ENCODE assay signal across 29 cellular contexts in the genomic region with DNA sequence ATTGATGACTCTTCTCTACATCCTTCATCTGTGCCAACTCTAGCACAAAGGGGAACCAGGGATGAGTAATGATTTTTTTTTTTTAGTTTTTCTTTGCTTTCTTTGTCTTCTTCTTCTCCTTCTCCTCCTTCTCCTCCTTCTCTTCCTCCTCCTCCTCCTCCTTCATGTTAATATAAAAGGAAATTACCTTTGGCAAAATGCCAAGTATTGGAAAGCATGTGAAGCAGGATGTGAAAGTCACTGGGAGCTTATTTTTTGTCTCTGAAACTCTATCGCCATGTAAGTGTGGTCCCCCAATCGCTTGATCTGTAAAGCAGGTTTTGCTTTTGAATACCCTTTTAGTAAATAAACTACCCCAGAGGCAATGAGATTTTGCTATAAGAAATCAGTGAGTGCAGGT.
DNase-seq lines count a peak whose midpoint lies in the region; ATAC-seq, FAIRE-seq and TF ChIP-seq lines count a peak whose summit lies in the region.
"Had no signal": no experiment of that assay in that cellular context is flagged by ENCODE, and none has a peak within 500 bp of the region (broad histone marks: within the 10 kb centered on the region; RNA-seq: fewer than 3 reads in every experiment).

No MANE protein-coding gene starts in this region.

- SMC1A ChIA-PET in GM12878 (lab: Charles Lee; ENCODE audit: uncharacterized antibody, unreplicated experiment) = interaction anchor here (0.7 to 1.3 kb wide), 2 partner anchors 10 to 12 kb away, joined by 3 read pairs; no protein-coding TSS in a partner anchor

- WGBS in mammary epithelial cell (ENCODE audit: low coverage, missing lambda C conversion rate) = 57% methylated on average over 2 of the region's 2 CpGs
- WGBS in GM12878 (ENCODE audit: insufficient coverage, insufficient replicate concordance, low lambda C conversion rate, missing lambda C conversion rate) = 65% methylated on average over 2 of the region's 2 CpGs
- 70 to 91% (median 88%) methylated on average over 2 of the region's 2 CpGs for WGBS in small intestine, 3 donors

- in situ Hi-C loops in mammary epithelial cell (cut with MboI; ENCODE audit: low sequenced_read_pairs in 2 of 2) (no loop called here), GM12878 (cut with MboI) (no loop called here)

- H3K36me3 ChIP-seq in mammary epithelial cell (ENCODE audit: insufficient read depth, low read length) = no peaks in the 10 kb centered on the region
- H3K36me3 ChIP-seq in HEK293 (ENCODE audit: control insufficient read depth in 2 of 2, insufficient read depth in 1 of 2, low read length in 2 of 2) = no peaks in the 10 kb centered on the region
- H3K36me3 ChIP-seq in GM12878 (ENCODE audit: control insufficient read depth in 2 of 2, insufficient read depth in 2 of 2, low read length in 1 of 2) = no peaks in the 10 kb centered on the region
- no peaks in the 10 kb centered on the region for H3K36me3 ChIP-seq in small intestine (ENCODE audit: control insufficient read depth in 2 of 2, insufficient read depth in 2 of 2, low read length in 2 of 2)
- H3K36me3 ChIP-seq in PC-3 (ENCODE audit: low read depth, low read length) = no peaks in the 10 kb centered on the region
- H3K36me3 ChIP-seq: MG63 had no signal

- H3K9me3 ChIP-seq in mammary epithelial cell (replicated peaks; ENCODE audit: insufficient read depth, low read length) (no peaks in the 10 kb centered on the region), HEK293 (ENCODE audit: control insufficient read depth, insufficient read depth, low read depth, low read length) (no peaks in the 10 kb centered on the region), GM12878 (replicated peaks; ENCODE audit: control insufficient read depth, insufficient read depth, low read length) (no peaks in the 10 kb centered on the region), small intestine (ENCODE audit: control insufficient read depth, low read depth) (no peaks in the 10 kb centered on the region), PC-3 (ENCODE audit: low read length) (no peaks in the 10 kb centered on the region)
- H3K9me3 ChIP-seq: MG63 had no signal

- H3K27ac ChIP-seq in mammary epithelial cell (ENCODE audit: insufficient read depth, low read depth, low read length) = no peak overlapping the region
- no peak overlapping the region for H3K27ac ChIP-seq in HEK293 (ENCODE audit: extremely low read depth, low read depth, low read length)
- H3K27ac ChIP-seq in GM12878 (ENCODE audit: control insufficient read depth, insufficient read depth) = no peak overlapping the region
- no peak overlapping the region for H3K27ac ChIP-seq in small intestine (ENCODE audit: low read depth in 1 of 2, low read length in 1 of 2)
- H3K27ac ChIP-seq in PC-3 (ENCODE audit: low read length) = no peak overlapping the region
- H3K27ac ChIP-seq: C4-2B, GM23248, HL-60 had no signal

- no TSS peak for BruUV-seq in mammary epithelial cell (replicated peaks; lab: Mats Ljungman, UMichigan)
- no TSS peak for BruUV-seq in MCF 10A (replicated peaks; lab: Mats Ljungman, UMichigan)
- BruUV-seq in GM12878 (replicated peaks; lab: Mats Ljungman, UMichigan) = no TSS peak
- no TSS peak for BruUV-seq in PC-3 (replicated peaks; lab: Mats Ljungman, UMichigan)

- H3K79me2 ChIP-seq in mammary epithelial cell (ENCODE audit: insufficient read depth, low read length) (no peaks in the 10 kb centered on the region), GM12878 (ENCODE audit: control insufficient read depth, insufficient read depth, low read length) (no peaks in the 10 kb centered on the region), PC-3 (ENCODE audit: low read length) (no peaks in the 10 kb centered on the region)

- no peak for FAIRE-seq in GM12878 (lab: Jason Lieb, UNC)
- FAIRE-seq in small intestine (lab: Jason Lieb, UNC) = no peak
- FAIRE-seq: G401.6 had no signal

- TF ChIP-seq POLR2A in GM12878 (IDR thresholded peaks at IDR 0.05; ENCODE audit: low read depth, low read length) = no peak

- H3K27me3 Mint-ChIP-seq in MCF 10A (ENCODE audit: insufficient read depth, unreplicated experiment) = no peaks in the 10 kb centered on the region
- H3K27me3 Mint-ChIP-seq: B cell had no signal

- RAD21 ChIA-PET in GM12878 (lab: Charles Lee; ENCODE audit: unreplicated experiment) = no interaction called here

- intact Hi-C loops in mammary epithelial cell (cut with micrococcal nuclease) (no loop called here), MCF 10A (cut with micrococcal nuclease) (no loop called here), GM12878 (cut with micrococcal nuclease; ENCODE audit: unreplicated experiment) (no loop called here), PC-3 (cut with micrococcal nuclease) (no loop called here)

- no peaks in the 10 kb centered on the region for H3K9me2 ChIP-seq in PC-3 (replicated peaks; ENCODE audit: low read length)

- no peak overlapping the region for H3K9ac ChIP-seq in mammary epithelial cell (ENCODE audit: insufficient read depth, low read length)
- H3K9ac ChIP-seq in GM12878 (ENCODE audit: control insufficient read depth, insufficient read depth, low read length) = no peak overlapping the region
- H3K9ac ChIP-seq in PC-3 (ENCODE audit: low read length) = no peak overlapping the region
- H3K9ac ChIP-seq: GM23248 had no signal

- H3K4me3 ChIP-seq in mammary epithelial cell (replicated peaks in 1 of 3; ENCODE audit: insufficient read depth in 1 of 3, low read depth in 2 of 3, low read length in 3 of 3) = no peak overlapping the region
- no peak overlapping the region for H3K4me3 ChIP-seq in HEK293 (ENCODE audit: low read depth, low read length)
- H3K4me3 ChIP-seq in GM12878 = no peak overlapping the region
- no peak overlapping the region for H3K4me3 ChIP-seq in small intestine (ENCODE audit: low read depth in 1 of 2, low read length in 2 of 2)
- no peak overlapping the region for H3K4me3 ChIP-seq in PC-3 (ENCODE audit: low read length)
- H3K4me3 ChIP-seq: GM23248, MG63 had no signal

- no peak overlapping the region for H3K4me3 Mint-ChIP-seq in MCF 10A (ENCODE audit: unreplicated experiment)
- H3K4me3 Mint-ChIP-seq: B cell; CD8-positive, alpha-beta memory T cell; HFFc6; T-helper 1 cell treated with Interleukin-12 subunit alpha and Interleukin-12 subunit beta and Interleukin-4 antibody, amounts not matched to agents 30 μg/mL and 1 μg/mL, for 36 hours had no signal

- H2AFZ ChIP-seq in mammary epithelial cell (ENCODE audit: low read depth, low read length) (no peak overlapping the region), GM12878 (ENCODE audit: control insufficient read depth, low read depth, low read length) (no peak overlapping the region), PC-3 (ENCODE audit: low read length) (no peak overlapping the region)
- H2AFZ ChIP-seq: GM23248 had no signal

- POLR2A ChIA-PET in MCF 10A (lab: Yijun Ruan, JAX) = no interaction called here
- POLR2A ChIA-PET in HEK293 (lab: Yijun Ruan, JAX) = no interaction called here
- POLR2A ChIA-PET in GM12878 (lab: Charles Lee) = no interaction called here
- POLR2A ChIA-PET in PC-3 (lab: Charles Lee; ENCODE audit: unreplicated experiment) = no interaction called here

- no peaks in the 10 kb centered on the region for H3K9me3 Mint-ChIP-seq in MCF 10A (ENCODE audit: unreplicated experiment)
- H3K9me3 Mint-ChIP-seq: CD8-positive, alpha-beta memory T cell; HFFc6; T-helper 1 cell treated with Interleukin-12 subunit alpha and Interleukin-12 subunit beta and Interleukin-4 antibody, amounts not matched to agents 30 μg/mL and 1 μg/mL, for 36 hours had no signal

- CTCF ChIA-PET in mammary epithelial cell (lab: Charles Lee; ENCODE audit: low non-redundant PET) (no interaction called here), MCF 10A (lab: Yijun Ruan, JAX) (interaction anchor here (0.6 kb wide), 2 partner anchors 13 to 62 kb away, joined by 3 to 4 read pairs; no protein-coding TSS in a partner anchor), HEK293 (lab: Yijun Ruan, JAX) (interaction anchor here (0.6 to 0.7 kb wide), 3 partner anchors 9 to 672 kb away, joined by 3 to 7 read pairs (median 3); no protein-coding TSS in a partner anchor), GM12878 (lab: Yijun Ruan, JAX) (no interaction called here), PC-3 (lab: Charles Lee) (no interaction called here)

- no peak for TF ChIP-seq RAD21 in GM12878 (IDR thresholded peaks at IDR 0.05; ENCODE audit: insufficient read depth, low read depth, low read length)

- H3K4me1 ChIP-seq in mammary epithelial cell (ENCODE audit: insufficient read depth, low read length) (no peaks in the 10 kb centered on the region), HEK293 (ENCODE audit: control insufficient read depth, insufficient read depth, low read length) (no peaks in the 10 kb centered on the region), GM12878 (ENCODE audit: control insufficient read depth, insufficient read depth, low read length) (no peaks in the 10 kb centered on the region), small intestine (ENCODE audit: control insufficient read depth in 2 of 2, insufficient read depth in 1 of 2, low read depth in 1 of 2, low read length in 1 of 2) (no peaks in the 10 kb centered on the region), PC-3 (ENCODE audit: insufficient read depth, low read length) (no peaks in the 10 kb centered on the region)

- H4K20me1 ChIP-seq in mammary epithelial cell (ENCODE audit: insufficient read depth, low read length) = no peaks in the 10 kb centered on the region
- no peaks in the 10 kb centered on the region for H4K20me1 ChIP-seq in GM12878 (ENCODE audit: control insufficient read depth, insufficient read depth)
- H4K20me1 ChIP-seq in PC-3 (ENCODE audit: low read length) = no peaks in the 10 kb centered on the region

- no peak overlapping the region for H3K4me2 ChIP-seq in mammary epithelial cell (ENCODE audit: insufficient read depth, low read depth, low read length)
- no peak overlapping the region for H3K4me2 ChIP-seq in GM12878 (ENCODE audit: control insufficient read depth, insufficient read depth)
- no peak overlapping the region for H3K4me2 ChIP-seq in PC-3 (ENCODE audit: low read length)

- H3K36me3 Mint-ChIP-seq in MCF 10A (ENCODE audit: insufficient read depth, unreplicated experiment) = peaks cover 7% of the 10 kb centered on the region

- no peak overlapping the region for H3K27ac Mint-ChIP-seq in MCF 10A (ENCODE audit: low read depth, unreplicated experiment)
- H3K27ac Mint-ChIP-seq: B cell; HFFc6; T-helper 1 cell treated with Interleukin-12 subunit alpha and Interleukin-12 subunit beta and Interleukin-4 antibody, amounts not matched to agents 30 μg/mL and 1 μg/mL, for 36 hours had no signal

- TF ChIP-seq CTCF in mammary epithelial cell (conservative IDR thresholded peaks at IDR 0.05 in 1 of 2, IDR thresholded peaks at IDR 0.05 in 1 of 2; ENCODE audit: extremely low read depth in 1 of 2, insufficient read depth in 1 of 2, low read depth in 1 of 2, low read length in 2 of 2) (no peak), MCF 10A (IDR thresholded peaks at IDR 0.05; ENCODE audit: unreplicated experiment) (no peak), HEK293 (tag by site-specific recombination; IDR thresholded peaks at IDR 0.05) (no peak), GM12878 (IDR thresholded peaks at IDR 0.05 in 2 of 3, conservative IDR thresholded peaks at IDR 0.05 in 1 of 3; ENCODE audit: control insufficient read depth in 2 of 3, extremely low read depth in 1 of 3, insufficient read depth in 1 of 3, low read depth in 3 of 3, low read length in 3 of 3) (no peak), PC-3 (conservative IDR thresholded peaks at IDR 0.05; ENCODE audit: low read depth, low read length) (no peak)

- ATAC-seq in GM12878 (no peak), PC-3 (no peak), HG03280 (IDR thresholded peaks at IDR 0.05; ENCODE audit: unreplicated experiment) (no peak)
- ATAC-seq: Panc1 had no signal

- dilution Hi-C loops in mammary epithelial cell (cut with HindIII; ENCODE audit: low sequenced_read_pairs) = no loop called here

- peak; percentile 1 for DNase-seq in mammary epithelial cell
- DNase-seq in MCF 10A (ENCODE audit: unreplicated experiment) = no peak
- DNase-seq in GM12878 (ENCODE audit: low read depth, low spot score) = no peak
- peak; percentile 4 for DNase-seq in small intestine
- DNase-seq in PC-3 = no peak
- DNase-seq: Calu3; CD8-positive, alpha-beta memory T cell; GM23248; H7; HFFc6; KBM-7; MG63; NCI-H1105 treated with DMSO at 0.1 percent for 48 hours; NCI-H2029 treated with DMSO at 0.1 percent for 48 hours; NCI-H2171 treated with DMSO at 0.1 percent for 48 hours; NCI-H345; NCI-H524 treated with DMSO at 0.1 percent for 48 hours; NCI-H82; SHP77 treated with DMSO at 0.1 percent for 48 hours; SW 1271; T-helper 9 cell had no signal

- no peak for TF ChIP-seq EP300 in GM12878 (IDR thresholded peaks at IDR 0.05; ENCODE audit: borderline replicate concordance in 1 of 2, control insufficient read depth in 1 of 2, low read depth in 2 of 2, low read length in 2 of 2)

- H3K4me1 Mint-ChIP-seq in MCF 10A (ENCODE audit: insufficient read depth, unreplicated experiment) = no peaks in the 10 kb centered on the region
- H3K4me1 Mint-ChIP-seq: B cell; CD8-positive, alpha-beta memory T cell had no signal

- H3K27me3 ChIP-seq in mammary epithelial cell (ENCODE audit: insufficient read depth, low read length) = no peaks in the 10 kb centered on the region
- no peaks in the 10 kb centered on the region for H3K27me3 ChIP-seq in GM12878 (replicated peaks in 1 of 2; ENCODE audit: control insufficient read depth in 2 of 2, insufficient read depth in 2 of 2, low read length in 1 of 2)
- no peaks in the 10 kb centered on the region for H3K27me3 ChIP-seq in small intestine (ENCODE audit: control insufficient read depth in 2 of 2, insufficient read depth in 2 of 2, low read length in 2 of 2)
- H3K27me3 ChIP-seq in PC-3 (ENCODE audit: low read length) = no peaks in the 10 kb centered on the region
- H3K27me3 ChIP-seq: MG63 had no signal

- no peaks in the 10 kb centered on the region for H3F3A ChIP-seq in PC-3 (ENCODE audit: low read length, unreplicated experiment)

Comparison
In these comparisons a context has a peak if more than half of its experiments do, and no peak if none do; other contexts are left out.
1. DNase-seq: peak in mammary epithelial cell (single experiment) and small intestine (single experiment); none in MCF 10A (single experiment), GM12878 (single experiment) and PC-3 (single experiment).
2. CTCF ChIA-PET loops: an anchor here in MCF 10A (0.6 kb wide) and HEK293 (0.6 to 0.7 kb wide); none called in mammary epithelial cell, GM12878 and PC-3.